ENCODE assay signal across 29 cellular contexts in the genomic region with DNA sequence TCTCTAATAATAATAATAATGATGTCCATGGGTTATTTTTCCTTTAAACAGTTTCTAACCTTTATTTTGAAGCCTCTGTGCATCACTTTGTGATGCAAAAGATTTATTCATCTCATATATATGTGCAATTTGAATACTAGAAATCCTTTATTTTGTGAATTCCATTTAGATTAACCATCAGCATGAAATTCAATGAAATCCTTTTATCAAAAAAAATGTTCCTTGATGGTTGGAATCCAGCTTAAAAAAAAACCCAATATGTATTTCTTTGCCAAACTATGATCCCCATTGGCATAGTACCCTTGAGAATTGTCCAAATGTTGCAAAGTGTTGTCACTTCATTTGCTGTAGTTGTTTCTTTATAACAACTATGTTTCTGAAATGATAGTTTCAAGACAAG. TPM values are rescaled to one million over a fixed set of nuclear protein-coding genes. Genes with fewer than 3 reads are reported as not detected.
DNase-seq lines count a peak whose midpoint lies in the region; ATAC-seq and TF ChIP-seq lines count a peak whose summit lies in the region.
"Had no signal": no experiment of that assay in that cellular context is flagged by ENCODE, and none has a peak within 500 bp of the region (broad histone marks: within the 10 kb centered on the region; RNA-seq: fewer than 3 reads in every experiment).

No MANE protein-coding gene starts in this region.

- TF ChIP-seq CTCF in foreskin keratinocyte (conservative IDR thresholded peaks at IDR 0.05) (no peak), smooth muscle cell (IDR thresholded peaks at IDR 0.05; ENCODE audit: borderline replicate concordance, insufficient read depth, poor library complexity, severe bottlenecking) (no peak)

- H3K4me1 ChIP-seq in SJCRH30 (peaks cover 34% of the 10 kb centered on the region), foreskin keratinocyte (peaks cover 61% of the 10 kb centered on the region), smooth muscle cell (ENCODE audit: low read depth) (no peaks in the 10 kb centered on the region)

- H3K27ac ChIP-seq in SJCRH30: peak overlapping the region; percentile 95
- peak overlapping the region; percentile 39 for H3K27ac ChIP-seq in foreskin keratinocyte
- peak overlapping the region; percentile 84 for H3K27ac ChIP-seq in smooth muscle cell (ENCODE audit: low read depth)
- H3K27ac ChIP-seq: BLaER1 treated with 17β-estradiol and CSF1 and Interleukin-3, amounts not matched to agents 10 nM and 100 nM; esophagus squamous epithelium; neural progenitor cell; transverse colon had no signal

- no peak overlapping the region for H3K9ac ChIP-seq in smooth muscle cell (ENCODE audit: low read depth)
- H3K9ac ChIP-seq: BLaER1 treated with 17β-estradiol and CSF1 and Interleukin-3, amounts not matched to agents 10 nM and 100 nM; neural progenitor cell had no signal

- no peak for ATAC-seq in foreskin keratinocyte
- ATAC-seq: activated T-cell treated with anti-CD3 and anti-CD28 coated beads, Interleukin-2, amount 50 U/mL, for 72 hours; HCT116; K562; left lobe of liver; right cardiac atrium had no signal

- H3K4me2 ChIP-seq in smooth muscle cell: peak overlapping the region; percentile 43
- H3K4me2 ChIP-seq: neural progenitor cell had no signal

- H3K4me3 ChIP-seq in SJCRH30 (no peak overlapping the region), smooth muscle cell (no peak overlapping the region)
- H3K4me3 ChIP-seq: BLaER1 treated with 17β-estradiol and CSF1 and Interleukin-3, amounts not matched to agents 10 nM and 100 nM; esophagus squamous epithelium; K562; neural progenitor cell; transverse colon had no signal

- H3K27me3 ChIP-seq in SJCRH30 (no peaks in the 10 kb centered on the region), foreskin keratinocyte (no peaks in the 10 kb centered on the region), smooth muscle cell (ENCODE audit: low read depth) (no peaks in the 10 kb centered on the region)
- H3K27me3 ChIP-seq: BLaER1 treated with 17β-estradiol and CSF1 and Interleukin-3, amounts not matched to agents 10 nM and 100 nM; esophagus squamous epithelium; neural progenitor cell; transverse colon had no signal

- peaks cover 96% of the 10 kb centered on the region for H4K20me1 ChIP-seq in smooth muscle cell (ENCODE audit: low read depth)

- DNase-seq in HCEC 1CT (peak; percentile 25), SJCRH30 (no peak), foreskin keratinocyte (peak in 1 of 2 donors; percentile 25), smooth muscle cell (lab: John Stamatoyannopoulos, UW; ENCODE audit: unreplicated experiment) (no peak), iPS-NIHi7 (ENCODE audit: extremely low spot score) (no peak), DMS114 treated with DMSO at 0.1 percent for 48 hours (lab: John Stamatoyannopoulos, UW; ENCODE audit: unreplicated experiment) (no peak)
- no peak for DNase-seq in stimulated activated CD4-positive, alpha-beta T cell treated with anti-CD3 and anti-CD28 coated beads, Interleukin-2, amount 100 ng/mL, for 48 hours
- DNase-seq: activated B cell treated with CpG ODN at 0.5 μM for 24 hours; activated CD4-positive, alpha-beta T cell treated with anti-CD3 and anti-CD28 coated beads, Interleukin-2, amount 50 U/mL, for 1 hour; activated naive CD4-positive, alpha-beta T cell; activated T-cell treated with anti-CD3 and anti-CD28 coated beads, Interleukin-2, amount 50 U/mL, for 72 hours; dermis blood vessel endothelial cell; esophagus squamous epithelium; hypothalamus; immature natural killer cell; mesendoderm; NCI-H1092; NCI-H1694 treated with DMSO at 0.1 percent for 48 hours; posterior cingulate gyrus; right cardiac atrium; RPMI8226; stimulated activated CD4-positive, alpha-beta T cell treated with anti-CD3 and anti-CD28 coated beads, Interleukin-4, amount 100 ng/mL, for 4 hours; T-helper 1 cell; transverse colon had no signal

- H3K36me3 ChIP-seq in SJCRH30: no peaks in the 10 kb centered on the region
- no peaks in the 10 kb centered on the region for H3K36me3 ChIP-seq in smooth muscle cell (ENCODE audit: low read depth)
- H3K36me3 ChIP-seq: esophagus squamous epithelium, neural progenitor cell, transverse colon had no signal

- no peaks in the 10 kb centered on the region for H3K9me3 ChIP-seq in SJCRH30 (replicated peaks)
- H3K9me3 ChIP-seq in smooth muscle cell (replicated peaks; ENCODE audit: low read depth): no peaks in the 10 kb centered on the region
- H3K9me3 ChIP-seq: BLaER1 treated with 17β-estradiol and CSF1 and Interleukin-3, amounts not matched to agents 10 nM and 100 nM; esophagus squamous epithelium; transverse colon had no signal

- H3F3A ChIP-seq in smooth muscle cell (ENCODE audit: low read depth): no peaks in the 10 kb centered on the region

- peaks cover 82% of the 10 kb centered on the region for H3K79me2 ChIP-seq in smooth muscle cell (ENCODE audit: low read depth)

- H2AFZ ChIP-seq in smooth muscle cell (ENCODE audit: low read depth): no peak overlapping the region
- H2AFZ ChIP-seq: neural progenitor cell had no signal

RNA-seq across cellular contexts. Expression of gene TBC1D23, which starts 7.4 kb away (rescaled TPM):
- total RNA-seq in SJCRH30 (2014; rRNA removed; shearing (Covaris generic)): 49.2 and 52.3 TPM in 2 replicates
- total RNA-seq in foreskin keratinocyte (33.2 and 40.2 TPM in 2 replicates), smooth muscle cell (77.7 and 120 TPM in 2 replicates)
- polyA plus RNA-seq in foreskin keratinocyte (17.4 and 17.8 TPM in 2 replicates), smooth muscle cell (30.0 and 36.0 TPM in 2 replicates)

Comparison
In these comparisons a context has a peak if more than half of its experiments do, and no peak if none do; other contexts are left out.
1. H3K27ac ChIP-seq: peak in every context shown above with its lines; median percentile 95 in SJCRH30; 84 in smooth muscle cell; 39 in foreskin keratinocyte.